In genomic region chr19:49338023-49338677, GRCh38 we compare ENCODE assay signal across 9 cellular contexts. TPM values are rescaled to one million over a fixed set of nuclear protein-coding genes. Genes with fewer than 3 reads are reported as not detected.
DNase-seq lines count a peak whose midpoint lies in the region; ATAC-seq and TF ChIP-seq lines count a peak whose summit lies in the region.
"Had no signal": no experiment of that assay in that cellular context is flagged by ENCODE, and none has a peak within 500 bp of the region (broad histone marks: within the 10 kb centered on the region; RNA-seq: fewer than 3 reads in every experiment).

No MANE protein-coding gene starts in this region.

- CTCF ChIA-PET in GM10248 (lab: Yijun Ruan, JAX) = interaction anchor here (1.0 to 1.4 kb wide), 3 partner anchors 9 to 133 kb away, joined by 3 to 4 read pairs (median 3); no protein-coding TSS in a partner anchor

- in situ Hi-C loops in gastrocnemius medialis (cut with MboI; ENCODE audit: low sequenced_read_pairs in 4 of 4) = no loop called here

- TF ChIP-seq POLR2A in sigmoid colon (IDR thresholded peaks at IDR 0.05) = no peak
- no peak for TF ChIP-seq POLR2A in gastrocnemius medialis (IDR thresholded peaks at IDR 0.05)

- TF ChIP-seq EP300 in sigmoid colon (IDR thresholded peaks at IDR 0.05) = no peak

- POLR2A ChIA-PET in GM10248 (lab: Yijun Ruan, JAX) = no interaction called here

- peak overlapping the region; percentile 68 for H3K27ac Mint-ChIP-seq in T-helper 17 cell

- TF ChIP-seq CTCF in GM10248 (IDR thresholded peaks at IDR 0.05; ENCODE audit: control extremely low read depth, extremely low read depth, low read depth, missing control alignments) (no peak), sigmoid colon (IDR thresholded peaks at IDR 0.05) (no peak), gastrocnemius medialis (IDR thresholded peaks at IDR 0.05 in 4 of 5, conservative IDR thresholded peaks at IDR 0.05 in 1 of 5) (no peak)

- ATAC-seq in T-helper 17 cell (no peak), HG02852 (IDR thresholded peaks at IDR 0.05; ENCODE audit: unreplicated experiment) (no peak), gastrocnemius medialis (no peak), HG02610 (IDR thresholded peaks at IDR 0.05; ENCODE audit: unreplicated experiment) (no peak)

- peak; percentile 3 for DNase-seq in GM10248 (ENCODE audit: extremely low spot score)
- no peak for DNase-seq in T-helper 17 cell
- no peak for DNase-seq in sigmoid colon
- no peak for DNase-seq in SKM-1 (lab: John Stamatoyannopoulos, UW; ENCODE audit: unreplicated experiment)
- no peak for DNase-seq in gastrocnemius medialis
- DNase-seq: MV-4-11 had no signal

- H3K36me3 ChIP-seq in iPS-18a (ENCODE audit: control insufficient read depth, low read depth, low read length) = peaks cover 22% of the 10 kb centered on the region
- H3K36me3 ChIP-seq in sigmoid colon = peaks cover 11 to 25% (median 20%) of the 10 kb centered on the region in 4 donors
- no peaks in the 10 kb centered on the region for H3K36me3 ChIP-seq in gastrocnemius medialis

- peaks cover 52% of the 10 kb centered on the region for H3K4me1 Mint-ChIP-seq in T-helper 17 cell

- H3K9me3 ChIP-seq in T-helper 17 cell (ENCODE audit: control insufficient read depth, low read length, poor library complexity, severe bottlenecking) = no peaks in the 10 kb centered on the region
- no peaks in the 10 kb centered on the region for H3K9me3 ChIP-seq in iPS-18a (ENCODE audit: control insufficient read depth, low read depth, low read length)
- no peaks in the 10 kb centered on the region for H3K9me3 ChIP-seq in sigmoid colon
- no peaks in the 10 kb centered on the region for H3K9me3 ChIP-seq in gastrocnemius medialis

- H3K27ac ChIP-seq in iPS-18a (ENCODE audit: low read length) (no peak overlapping the region), sigmoid colon (peak overlapping the region; percentile 73 to 90 (median 84)), gastrocnemius medialis (no peak overlapping the region)

- peaks cover 16% of the 10 kb centered on the region for H3K36me3 Mint-ChIP-seq in T-helper 17 cell (ENCODE audit: low read depth)

- peaks cover 20% of the 10 kb centered on the region for H3K27me3 ChIP-seq in iPS-18a (ENCODE audit: control insufficient read depth, insufficient read depth, low read length)
- no peaks in the 10 kb centered on the region for H3K27me3 ChIP-seq in sigmoid colon
- peaks cover 0 to 21% (median 17%) of the 10 kb centered on the region in 3 donors for H3K27me3 ChIP-seq in gastrocnemius medialis

- H3K4me3 Mint-ChIP-seq in T-helper 17 cell = peak overlapping the region; percentile 66

- H3K9ac ChIP-seq in iPS-18a (ENCODE audit: low read length) = no peak overlapping the region

- H3K4me3 ChIP-seq in iPS-18a (ENCODE audit: low read length) (peak overlapping the region; percentile 54), sigmoid colon (peak overlapping the region in 3 of 4 donors; percentile 39 to 45 (median 44)), gastrocnemius medialis (peak overlapping the region in 1 of 4 donors; percentile 48)

- intact Hi-C loops in sigmoid colon (cut with DNase I) = no loop called here
- intact Hi-C loops in gastrocnemius medialis (cut with DNase I; ENCODE audit: low total_unique reads) = loop anchor here (5.0 kb wide), 1 partner anchor 211 kb away; no protein-coding TSS in a partner anchor

- WGBS in sigmoid colon, 2 donors = 24 to 54% methylated on average over 34 of the region's 34 CpGs

- H3K4me1 ChIP-seq in iPS-18a (ENCODE audit: control insufficient read depth, low read depth, low read length) = peaks cover 7% of the 10 kb centered on the region
- H3K4me1 ChIP-seq in sigmoid colon = peaks cover 0 to 26% (median 22%) of the 10 kb centered on the region in 4 donors
- peaks cover 0 to 13% of the 10 kb centered on the region in 2 donors for H3K4me1 ChIP-seq in gastrocnemius medialis

- H3K27me3 Mint-ChIP-seq in T-helper 17 cell = no peaks in the 10 kb centered on the region

RNA-seq across cellular contexts. Expression of gene CD37, which starts 2.9 kb away (rescaled TPM):
- total RNA-seq in T-helper 17 cell = 100 to 1,000 TPM; 288 to 373 TPM
- 10 to 100 TPM in 1 of 4 donors, 1 to 10 TPM in 3; 5.8 to 10.3 (median 9.2) TPM for total RNA-seq in sigmoid colon
- polyA plus RNA-seq in sigmoid colon = 100 to 1,000 TPM in 1 of 3 donors, 10 to 100 TPM in 1, 1 to 10 TPM in 1; 7.2 to 220 (median 14.3) TPM
- total RNA-seq in gastrocnemius medialis = 1 to 10 TPM; 1.6 to 8.5 (median 2.3) TPM

RNA-seq across cellular contexts. Expression of gene SLC6A16, which starts 13.2 kb away (rescaled TPM):
- total RNA-seq in T-helper 17 cell (1 to 10 TPM; 3.1 to 3.7 TPM), sigmoid colon (1 to 10 TPM; 1.1 to 3.6 (median 2.2) TPM), gastrocnemius medialis (1 to 10 TPM in 1 of 4 donors, under 1 TPM in 2, not detected in 1; 0.13 to 4.3 (median 0.36) TPM)
- polyA plus RNA-seq in sigmoid colon = under 1 TPM in 2 of 3 donors, not detected in 1; under 0.01 to 0.85 TPM

RNA-seq across cellular contexts. Expression of gene TEAD2, which starts 24.1 kb away (rescaled TPM):
- total RNA-seq in T-helper 17 cell (under 1 TPM in 1 of 2 donors, not detected in 1; 0.17 TPM), sigmoid colon (10 to 100 TPM; 60.6 to 74.9 (median 61.3) TPM), gastrocnemius medialis (10 to 100 TPM in 2 of 4 donors, 1 to 10 TPM in 2; 6.1 to 12.6 (median 9.5) TPM)
- 10 to 100 TPM in 2 of 3 donors, 1 to 10 TPM in 1; 5.8 to 17.9 (median 10.2) TPM for polyA plus RNA-seq in sigmoid colon

RNA-seq across cellular contexts. Expression of gene DKKL1, which starts 25.5 kb away (rescaled TPM):
- total RNA-seq in T-helper 17 cell (not detected), sigmoid colon (1 to 10 TPM in 2 of 4 donors, not detected in 2; 1.8 to 2.0 TPM), gastrocnemius medialis (not detected)
- 1 to 10 TPM in 1 of 3 donors, under 1 TPM in 1, not detected in 1; 0.17 to 3.6 TPM for polyA plus RNA-seq in sigmoid colon

RNA-seq across cellular contexts. Expression of gene KASH5, which starts 49.9 kb away (rescaled TPM):
- total RNA-seq in T-helper 17 cell (under 1 TPM in 1 of 2 donors, not detected in 1; 0.86 TPM), sigmoid colon (not detected), gastrocnemius medialis (not detected)
- polyA plus RNA-seq in sigmoid colon = under 1 TPM in 1 of 3 donors, not detected in 2; 0.04 TPM

Comparison
In these comparisons a context has a peak if more than half of its experiments do, and no peak if none do; other contexts are left out.
1. H3K27ac ChIP-seq: peak in sigmoid colon (4 of 4); none in iPS-18a (single experiment) and gastrocnemius medialis (0 of 4).
2. RNA of gene CD37, which starts 2.9 kb away (total RNA-seq): 288 to 373 TPM in T-helper 17 cell; 5.8 to 10.3 TPM in sigmoid colon and 1.6 to 8.5 TPM in gastrocnemius medialis; every median in the first group is over 10 times any median in the second.
3. RNA of gene TEAD2, which starts 24.1 kb away (total RNA-seq): 60.6 to 74.9 TPM in sigmoid colon and 6.1 to 12.6 TPM in gastrocnemius medialis; 0.17 TPM in T-helper 17 cell; every median in the first group is over 4 times any median in the second.